In the genomic region with DNA sequence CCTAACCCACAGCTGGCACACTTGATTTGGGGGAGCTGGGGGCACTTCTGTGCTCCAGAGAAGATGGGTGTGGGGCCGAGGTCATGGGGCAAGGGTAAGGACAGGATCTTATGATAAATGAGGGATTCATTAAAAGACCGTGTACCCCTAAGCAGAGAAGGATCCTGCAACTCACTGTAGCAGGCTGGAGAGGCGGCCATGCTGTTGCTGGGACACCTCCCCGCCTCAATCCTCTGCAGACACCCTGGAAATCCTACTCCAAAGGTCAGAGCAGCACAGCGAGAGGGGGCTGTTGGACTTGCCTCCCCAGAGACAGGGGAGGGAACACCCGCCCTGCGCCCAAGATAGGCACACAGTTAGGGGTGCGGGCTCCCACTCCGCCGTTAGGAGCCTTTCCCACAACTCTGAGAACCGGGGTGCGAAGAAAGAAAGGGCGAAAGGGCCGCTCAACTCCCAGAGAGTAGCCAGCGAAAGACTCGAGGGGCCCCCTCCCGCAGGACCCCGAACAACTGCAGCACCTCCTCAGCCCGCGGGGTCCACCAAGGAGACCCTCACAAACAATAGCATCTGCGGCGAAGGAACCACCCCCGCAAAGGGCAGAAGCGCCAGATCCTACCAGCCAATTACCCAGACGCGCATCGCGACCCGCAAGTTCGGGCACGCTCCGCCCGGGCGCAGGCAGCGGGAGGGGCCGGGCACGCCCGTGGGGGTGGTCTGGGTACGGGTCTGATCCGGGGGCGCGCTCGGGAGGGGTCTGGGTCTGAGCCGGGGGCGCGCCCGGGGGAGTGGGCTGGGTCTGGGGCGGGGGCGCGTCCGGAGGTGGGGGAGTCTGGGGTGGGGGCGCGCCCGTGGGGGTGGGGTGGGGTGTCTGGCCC, we compare ENCODE assay signal across 8 cellular contexts. TPM values are rescaled to one million over a fixed set of nuclear protein-coding genes. Genes with fewer than 3 reads are reported as not detected.
DNase-seq lines count a peak whose midpoint lies in the region; ATAC-seq, FAIRE-seq and TF ChIP-seq lines count a peak whose summit lies in the region.

No MANE protein-coding gene starts in this region.

- TF ChIP-seq POLR2A in H1 (IDR thresholded peaks at IDR 0.05; ENCODE audit: control extremely low read depth in 1 of 2, low read depth in 2 of 2, low read length in 2 of 2): no peak

- H3K4me3 ChIP-seq in H1 (ENCODE audit: extremely low read depth in 1 of 4, insufficient read depth in 2 of 4, low read depth in 3 of 4, low read length in 4 of 4) (peak overlapping the region; percentile 53 to 96 (median 66)), neuron (ENCODE audit: low read length) (peak overlapping the region; percentile 92)

- no peak for TF ChIP-seq EP300 in H1 (IDR thresholded peaks at IDR 0.05; ENCODE audit: borderline replicate concordance in 1 of 2, low read depth in 2 of 2, low read length in 2 of 2)

- H3K9me3 ChIP-seq in H1 (ENCODE audit: insufficient read depth in 2 of 2, low read depth in 1 of 2, low read length in 1 of 2) (no peaks in the 10 kb centered on the region), neuron (ENCODE audit: low read length) (no peaks in the 10 kb centered on the region)

- no peaks in the 10 kb centered on the region for H3K36me3 ChIP-seq in H1 (ENCODE audit: control insufficient read depth in 2 of 4, insufficient read depth in 4 of 4, low read length in 3 of 4)
- peaks cover 4% of the 10 kb centered on the region for H3K36me3 ChIP-seq in neuron (ENCODE audit: insufficient read depth, low read length)

- peak overlapping the region; percentile 61; the same call in 1 of the 2 replicates for H2BK15ac ChIP-seq in H1 (ENCODE audit: low read length)

- no peak overlapping the region for H3K23ac ChIP-seq in H1 (ENCODE audit: insufficient read length)

- TF ChIP-seq CTCF in H1 (IDR thresholded peaks at IDR 0.05; ENCODE audit: control extremely low read depth in 1 of 3, insufficient read depth in 1 of 3, low read depth in 1 of 3, low read length in 3 of 3): no peak

- no peak for FAIRE-seq in H1 (lab: Jason Lieb, UNC)

- no peak overlapping the region; the same call in 1 of the 2 replicates for H4K8ac ChIP-seq in H1 (ENCODE audit: extremely low read depth, insufficient read depth, low read length)

- no peak overlapping the region for H2BK120ac ChIP-seq in H1 (replicated peaks; ENCODE audit: low read depth, low read length)

- H4K20me1 ChIP-seq in H1 (replicated peaks in 1 of 2; ENCODE audit: control insufficient read depth in 1 of 2, insufficient read depth in 2 of 2, low read length in 2 of 2): peaks cover 6 to 7% of the 10 kb centered on the region in 2 experiments

- peak; percentile 88 for DNase-seq in D341Med (ENCODE audit: low spot score)
- DNase-seq in NCI-H2171 treated with DMSO at 0.1 percent for 48 hours (lab: John Stamatoyannopoulos, UW): peak; percentile 76
- no peak for DNase-seq in H1 (ENCODE audit: low read depth in 1 of 2, low spot score in 2 of 2)
- DNase-seq in epidermal melanocyte (ENCODE audit: insufficient read length, low spot score): no peak
- DNase-seq in Kasumi-1 (lab: John Stamatoyannopoulos, UW): no peak

- no peak for TF ChIP-seq RAD21 in H1 (IDR thresholded peaks at IDR 0.05 in 1 of 2, conservative IDR thresholded peaks at IDR 0.05 in 1 of 2; ENCODE audit: low read depth in 2 of 2, low read length in 2 of 2)

- peaks cover 0 to 12% of the 10 kb centered on the region in 2 experiments; a peak in 1 of 4 replicates for H3K79me2 ChIP-seq in H1 (ENCODE audit: control insufficient read depth in 1 of 2, insufficient read depth in 2 of 2, low read length in 2 of 2)

- no peak overlapping the region for H3K18ac ChIP-seq in H1 (ENCODE audit: extremely low read depth, low read length)

- peak overlapping the region in 2 of 4 experiments; percentile 29 to 47; a peak in 4 of 7 replicates for H3K9ac ChIP-seq in H1 (replicated peaks in 1 of 4; ENCODE audit: extremely low read depth in 1 of 4, low read depth in 3 of 4, low read length in 3 of 4)

- no peak overlapping the region for H2BK5ac ChIP-seq in H1 (ENCODE audit: low read depth, low read length)

- H3K23me2 ChIP-seq in H1 (ENCODE audit: low read depth, low read length): peaks cover 9% of the 10 kb centered on the region

- CTCF ChIA-PET in H1 (lab: Charles Lee; ENCODE audit: partially characterized antibody): interaction anchor here (1.0 to 7.5 kb wide), 7 partner anchors 12 to 91 kb away, joined by 3 to 70 read pairs (median 6); no protein-coding TSS in a partner anchor

- POLR2A ChIA-PET in H1 (lab: Charles Lee; ENCODE audit: partially characterized antibody): interaction anchor here (1.4 kb wide), 1 partner anchor 55 kb away, joined by 4 read pairs; no protein-coding TSS in a partner anchor

- peak overlapping the region; percentile 27; the same call in 1 of the 2 replicates for H2BK12ac ChIP-seq in H1 (ENCODE audit: low read depth, low read length)

- H4K91ac ChIP-seq in H1 (replicated peaks; ENCODE audit: insufficient read length, low read length): no peak overlapping the region

- peaks cover 4% of the 10 kb centered on the region; the same call in 1 of the 2 replicates for H3K79me1 ChIP-seq in H1 (ENCODE audit: low read depth, low read length)

- no peak overlapping the region for H3K14ac ChIP-seq in H1 (ENCODE audit: insufficient read length)

- H3K27me3 ChIP-seq in H1 (replicated peaks in 1 of 4; ENCODE audit: control insufficient read depth in 3 of 4, extremely low read depth in 1 of 4, insufficient read depth in 3 of 4, low read length in 3 of 4) (no peaks in the 10 kb centered on the region; a peak in 2 of 7 replicates), neuron (ENCODE audit: insufficient read depth, low read length) (peaks cover 5% of the 10 kb centered on the region)

- 21% methylated on average over 35 of the region's 54 CpGs; no CpG with 5 or more reads in 1 of the 2 experiments for WGBS in H1 (ENCODE audit: extremely low coverage in 1 of 2, insufficient coverage in 1 of 2, insufficient read length in 1 of 2, insufficient replicate concordance in 2 of 2, low coverage in 1 of 2, low lambda C conversion rate in 2 of 2, missing lambda C conversion rate in 1 of 2), 2 experiments

- H3K4me2 ChIP-seq in H1 (ENCODE audit: insufficient read depth in 1 of 2, low read depth in 2 of 2, low read length in 2 of 2): peak overlapping the region; percentile 77 to 84

- no peak overlapping the region for H2AK5ac ChIP-seq in H1 (ENCODE audit: low read depth, low read length)

- no peak for ATAC-seq in GM21717 (IDR thresholded peaks at IDR 0.05; ENCODE audit: unreplicated experiment)
- no peak for ATAC-seq in GM19351 (IDR thresholded peaks at IDR 0.05; ENCODE audit: unreplicated experiment)

- H3K56ac ChIP-seq in H1 (replicated peaks; ENCODE audit: insufficient read length, low read depth, low read length): no peak overlapping the region

- H2AFZ ChIP-seq in H1 (ENCODE audit: low read length) (peak overlapping the region; percentile 84; the same call in 1 of the 2 replicates), neuron (ENCODE audit: low read depth, low read length) (peak overlapping the region; percentile 46)

- no peak overlapping the region for H4K5ac ChIP-seq in H1 (ENCODE audit: insufficient read length, low read depth, low read length)

- H3K4me1 ChIP-seq in H1 (replicated peaks in 1 of 4; ENCODE audit: control insufficient read depth in 3 of 4, insufficient read depth in 4 of 4, low read length in 3 of 4) (peaks cover 0 to 5% (median 0%) of the 10 kb centered on the region in 4 experiments; a peak in 1 of 7 replicates), neuron (ENCODE audit: insufficient read depth, low read length) (peaks cover 11% of the 10 kb centered on the region)

- no peak overlapping the region for H3K4ac ChIP-seq in H1 (replicated peaks; ENCODE audit: insufficient read length, low read depth, low read length)

- 0 out of 2 replicates have a peak overlapping the region, but pooled peaks have one; percentile 18 for H2BK20ac ChIP-seq in H1 (ENCODE audit: low read length)

- no peak overlapping the region for H3K27ac ChIP-seq in H1 (ENCODE audit: low read depth, low read length)

TF ChIP-seq in H1, 55 proteins besides CTCF, POLR2A, EP300 and RAD21 (continues in another document):
- no peak for TF ChIP-seq GABPA (IDR thresholded peaks at IDR 0.05; ENCODE audit: borderline replicate concordance, insufficient read depth, low read length)
- TF ChIP-seq RBBP5 (IDR thresholded peaks at IDR 0.05; ENCODE audit: borderline replicate concordance, low read depth, low read length): no peak

RNA-seq across cellular contexts. Expression of a gene that starts 1.3 kb away (rescaled TPM):
- 17.9 and 18.8 TPM in 2 replicates for total RNA-seq in H1 (2021; fragmentation: NEBNext Ultra II Directional; extraction: Animal tissue kit (Norgen Biotek cat#: 25700))
- 11.3 and 12.0 TPM in 2 replicates for polyA plus RNA-seq in H1 (2011; rRNA removed)
- 10.3 TPM for polyA plus RNA-seq in H1 (2011; cell fraction: cytosol; rRNA removed)
- polyA plus RNA-seq in H1 (2011; cell fraction: nucleus; rRNA removed): 12.3 TPM
- polyA plus RNA-seq in H1 (2012, experiment 1 of 2): 10.3 to 14.1 TPM (median 12.3 TPM) in 4 replicates
- polyA plus RNA-seq in H1 (2012, experiment 2 of 2): 15.3 TPM
- 9.8 TPM for polyA plus RNA-seq in H1 (2013, experiment 1 of 2)
- 8.7 TPM for polyA plus RNA-seq in H1 (2013, experiment 2 of 2)
- 7.8 and 9.6 TPM in 2 replicates for polyA minus RNA-seq in H1 (2011; rRNA and poly(A)+ RNA removed)
- polyA minus RNA-seq in H1 (2011; cell fraction: cytosol; rRNA and poly(A)+ RNA removed): 10.9 TPM
- polyA minus RNA-seq in H1 (2011; cell fraction: nucleus; rRNA and poly(A)+ RNA removed): 11.1 TPM

Comparison
In these comparisons a context has a peak if more than half of its experiments do, and no peak if none do; other contexts are left out.
1. DNase-seq: peak in D341Med (single experiment) and NCI-H2171 treated with DMSO at 0.1 percent for 48 hours (single experiment); none in H1 (0 of 2), epidermal melanocyte (single experiment) and Kasumi-1 (0 of 2).